ENCODE assay signal across 20 cellular contexts in the genomic region with DNA sequence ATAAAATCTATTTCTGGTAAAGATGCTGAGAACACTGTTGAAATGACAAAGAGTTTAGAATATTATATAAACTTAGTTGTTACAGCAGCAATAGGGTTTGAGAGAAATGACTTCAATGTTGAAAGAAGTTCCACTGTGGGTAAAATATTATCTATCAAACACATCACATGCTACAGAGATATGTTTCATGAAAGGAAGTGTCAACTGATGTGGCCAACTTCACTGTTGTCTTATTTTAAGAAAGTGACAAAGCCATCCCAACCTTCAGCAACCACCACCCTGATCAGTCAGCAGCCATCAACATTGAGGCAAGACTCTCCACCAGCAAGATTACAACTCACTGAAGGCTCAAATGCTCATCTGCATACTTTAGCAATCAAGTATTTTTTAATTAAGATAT.
"Had no signal": no experiment of that assay in that cellular context is flagged by ENCODE, and none has a peak within 500 bp of the region (broad histone marks: within the 10 kb centered on the region; RNA-seq: fewer than 3 reads in every experiment).

No MANE protein-coding gene starts in this region.

- H3K9ac ChIP-seq: SK-N-SH had no signal

- H3K4me2 ChIP-seq: SK-N-SH had no signal

- H3K9me3 ChIP-seq: SK-N-SH had no signal

- ATAC-seq: Panc1, PC-3 had no signal

- H3K9me3 Mint-ChIP-seq: IgD-negative memory B cell had no signal

- H3K27me3 Mint-ChIP-seq: IgD-negative memory B cell had no signal

- H3K4me1 Mint-ChIP-seq: IgD-negative memory B cell had no signal

- H3K27ac Mint-ChIP-seq: IgD-negative memory B cell had no signal

- DNase-seq: KBM-7, NCI-H1092, NCI-H1105 treated with DMSO at 0.1 percent for 48 hours, NCI-H1417 treated with DMSO at 0.1 percent for 48 hours, NCI-H146, NCI-H1694 treated with DMSO at 0.1 percent for 48 hours, NCI-H1930, NCI-H2081, NCI-H2107, NCI-H2227 treated with DMSO at 0.1 percent for 48 hours, NCI-H524, NCI-H526 treated with DMSO at 0.1 percent for 48 hours, NCI-H748 treated with DMSO at 0.1 percent for 48 hours, PC-3, SHP77, SK-N-SH had no signal

- H3K4me3 Mint-ChIP-seq: IgD-negative memory B cell had no signal

- H3K27ac ChIP-seq: HL-60, RWPE1 had no signal
